Comparison of ENCODE assay signal across 13 cellular contexts in genomic region chr18:24846133-24846532, GRCh38.
"Had no signal": no experiment of that assay in that cellular context is flagged by ENCODE, and none has a peak within 500 bp of the region (broad histone marks: within the 10 kb centered on the region; RNA-seq: fewer than 3 reads in every experiment).

No MANE protein-coding gene starts in this region.

- ATAC-seq: right lobe of liver, T-helper 17 cell had no signal

- H3K27me3 ChIP-seq: ascending aorta, ovary, right lobe of liver, stomach, testis, upper lobe of left lung had no signal

- FAIRE-seq: frontal cortex had no signal

- H3K9me3 ChIP-seq: ascending aorta, ovary, right lobe of liver, stomach, testis, upper lobe of left lung had no signal

- H3K4me3 ChIP-seq: ascending aorta, ovary, right lobe of liver, stomach, testis, upper lobe of left lung had no signal

- H3K27ac ChIP-seq: ascending aorta, ovary, right lobe of liver, stomach, testis, upper lobe of left lung had no signal

- H3K36me3 ChIP-seq: ascending aorta, ovary, right lobe of liver, stomach, upper lobe of left lung had no signal

- DNase-seq: activated CD4-positive, alpha-beta T cell treated with anti-CD3 and anti-CD28 coated beads, Interleukin-2, amount 50 U/mL, for 48 hours; activated naive CD4-positive, alpha-beta T cell treated with anti-CD3 and anti-CD28 coated beads for 36 hours; endodermal cell; head of caudate nucleus; kidney glomerular epithelial cell; ovary; right lobe of liver; stomach; T-helper 17 cell; testis; upper lobe of left lung had no signal

- H3K4me1 ChIP-seq: ascending aorta, right lobe of liver, stomach, testis, upper lobe of left lung had no signal
